Comparison of ENCODE assay signal across 9 cellular contexts in the genomic region with DNA sequence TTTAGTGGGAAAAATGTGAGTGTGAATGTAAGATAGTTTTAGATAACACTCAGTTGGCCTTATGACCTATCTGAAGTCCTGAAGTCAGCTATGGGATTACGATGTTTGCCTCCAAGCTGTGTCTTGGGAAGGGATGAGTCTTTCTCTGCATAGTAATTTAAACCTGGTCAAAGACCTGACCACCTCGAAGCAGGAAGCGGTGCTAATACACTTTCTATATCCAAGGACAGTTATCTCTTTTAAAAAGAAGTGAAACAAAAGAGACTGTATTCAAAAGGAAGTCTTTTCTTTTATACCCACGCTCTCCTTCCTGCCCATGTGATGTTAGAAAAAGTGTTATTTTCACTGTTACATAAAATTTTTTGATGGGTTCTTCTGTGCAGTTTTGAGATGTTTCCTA.
DNase-seq lines count a peak whose midpoint lies in the region; ATAC-seq and TF ChIP-seq lines count a peak whose summit lies in the region.
"Had no signal": no experiment of that assay in that cellular context is flagged by ENCODE, and none has a peak within 500 bp of the region (broad histone marks: within the 10 kb centered on the region; RNA-seq: fewer than 3 reads in every experiment).

No MANE protein-coding gene starts in this region.

- H3K4me3 Mint-ChIP-seq in effector memory CD8-positive, alpha-beta T cell: peak overlapping the region; percentile 35 to 56

- peak; percentile 45 for DNase-seq in GM12865 (ENCODE audit: low read depth)
- no peak for DNase-seq in effector memory CD8-positive, alpha-beta T cell
- no peak for DNase-seq in GM23248
- DNase-seq in BE2C: no peak
- DNase-seq: amniotic stem cell had no signal

- no peak overlapping the region for H3K4me3 ChIP-seq in GM12865 (ENCODE audit: low read depth, low read length)
- H3K4me3 ChIP-seq in OCI-LY3 (ENCODE audit: low read length): no peak overlapping the region
- H3K4me3 ChIP-seq in GM23248: no peak overlapping the region
- H3K4me3 ChIP-seq in BE2C (ENCODE audit: low read depth, low read length): no peak overlapping the region

- H3K27me3 ChIP-seq in OCI-LY3 (ENCODE audit: low read depth, low read length) (no peaks in the 10 kb centered on the region), GM23248 (replicated peaks; ENCODE audit: insufficient read depth) (no peaks in the 10 kb centered on the region), BE2C (no peaks in the 10 kb centered on the region)

- peak overlapping the region; percentile 33 for H3K4me2 ChIP-seq in OCI-LY3 (ENCODE audit: low read length)
- H3K4me2 ChIP-seq in GM23248 (ENCODE audit: unreplicated experiment): no peak overlapping the region

- H2AFZ ChIP-seq in OCI-LY3 (ENCODE audit: low read depth, low read length): no peak overlapping the region
- H2AFZ ChIP-seq in GM23248: no peak overlapping the region

- 96 to 98% methylated on average over 4 of the region's 4 CpGs for WGBS in GM23248 (ENCODE audit: low coverage in 1 of 2, low lambda C conversion rate in 2 of 2, missing lambda C conversion rate in 2 of 2), 2 experiments

- no peaks in the 10 kb centered on the region for H3F3A ChIP-seq in GM23248 (ENCODE audit: insufficient read depth)

- H3K9me3 ChIP-seq in OCI-LY3 (ENCODE audit: insufficient read depth, low read length): no peaks in the 10 kb centered on the region
- H3K9me3 ChIP-seq in GM23248 (ENCODE audit: low read depth): no peaks in the 10 kb centered on the region
- no peaks in the 10 kb centered on the region for H3K9me3 ChIP-seq in BE2C

- H3K4me1 ChIP-seq in OCI-LY3 (ENCODE audit: low read length) (peaks cover 18% of the 10 kb centered on the region), GM23248 (ENCODE audit: insufficient read depth) (peaks cover 8% of the 10 kb centered on the region), BE2C (peaks cover 57% of the 10 kb centered on the region)

- H3K9me3 Mint-ChIP-seq in effector memory CD8-positive, alpha-beta T cell: no peaks in the 10 kb centered on the region

- H3K36me3 Mint-ChIP-seq in effector memory CD8-positive, alpha-beta T cell (ENCODE audit: insufficient read depth): peaks cover 2% of the 10 kb centered on the region

- ATAC-seq in GM21576 (IDR thresholded peaks at IDR 0.05; ENCODE audit: unreplicated experiment) (peak; percentile 42), GM19455 (IDR thresholded peaks at IDR 0.05; ENCODE audit: unreplicated experiment) (no peak), esophagus mucosa (no peak)
- peak; percentile 48 for ATAC-seq in effector memory CD8-positive, alpha-beta T cell (replicated peaks)

- H3K27me3 Mint-ChIP-seq in effector memory CD8-positive, alpha-beta T cell: no peaks in the 10 kb centered on the region

- H3K79me2 ChIP-seq in OCI-LY3 (ENCODE audit: low read length) (peaks cover 88% of the 10 kb centered on the region), GM23248 (ENCODE audit: insufficient read depth) (peaks cover 99% of the 10 kb centered on the region)

- H3K9ac ChIP-seq in OCI-LY3 (ENCODE audit: low read length) (no peak overlapping the region), GM23248 (no peak overlapping the region)

- H3K27ac Mint-ChIP-seq in effector memory CD8-positive, alpha-beta T cell: peak overlapping the region; percentile 16 to 73

- no peaks in the 10 kb centered on the region for H3K36me3 ChIP-seq in OCI-LY3 (replicated peaks; ENCODE audit: low read depth, low read length)
- no peaks in the 10 kb centered on the region for H3K36me3 ChIP-seq in GM23248 (ENCODE audit: low read depth)
- H3K36me3 ChIP-seq in BE2C: no peaks in the 10 kb centered on the region

- H3K4me1 Mint-ChIP-seq in effector memory CD8-positive, alpha-beta T cell (ENCODE audit: low read depth in 2 of 2): peaks cover 53 to 55% of the 10 kb centered on the region in 2 donors

- H3K27ac ChIP-seq in OCI-LY3 (ENCODE audit: low read length) (no peak overlapping the region), GM23248 (no peak overlapping the region)

- no peaks in the 10 kb centered on the region for H3K9me2 ChIP-seq in GM23248 (ENCODE audit: insufficient read depth)

- in situ Hi-C loops in GM23248 (cut with MboI): no loop called here

- TF ChIP-seq CTCF in GM12865 (IDR thresholded peaks at IDR 0.05; ENCODE audit: insufficient read depth, low read depth, low read length, missing control alignments): no peak
- no peak for TF ChIP-seq CTCF in OCI-LY3 (IDR thresholded peaks at IDR 0.05; ENCODE audit: low read depth, low read length)
- no peak for TF ChIP-seq CTCF in BE2C (IDR thresholded peaks at IDR 0.05; ENCODE audit: low read depth, low read length)

- peaks cover 70% of the 10 kb centered on the region for H4K20me1 ChIP-seq in OCI-LY3 (ENCODE audit: insufficient read depth, low read length)
- peaks cover 4% of the 10 kb centered on the region; the same call in 1 of the 2 replicates for H4K20me1 ChIP-seq in GM23248 (ENCODE audit: insufficient read depth)

Comparison
In these comparisons a context has a peak if more than half of its experiments do, and no peak if none do; other contexts are left out.
1. ATAC-seq: peak in GM21576 (single experiment) and effector memory CD8-positive, alpha-beta T cell (single experiment); none in GM19455 (single experiment) and esophagus mucosa (single experiment).